9 cellular contexts compared by ENCODE assay signal in the genomic region with DNA sequence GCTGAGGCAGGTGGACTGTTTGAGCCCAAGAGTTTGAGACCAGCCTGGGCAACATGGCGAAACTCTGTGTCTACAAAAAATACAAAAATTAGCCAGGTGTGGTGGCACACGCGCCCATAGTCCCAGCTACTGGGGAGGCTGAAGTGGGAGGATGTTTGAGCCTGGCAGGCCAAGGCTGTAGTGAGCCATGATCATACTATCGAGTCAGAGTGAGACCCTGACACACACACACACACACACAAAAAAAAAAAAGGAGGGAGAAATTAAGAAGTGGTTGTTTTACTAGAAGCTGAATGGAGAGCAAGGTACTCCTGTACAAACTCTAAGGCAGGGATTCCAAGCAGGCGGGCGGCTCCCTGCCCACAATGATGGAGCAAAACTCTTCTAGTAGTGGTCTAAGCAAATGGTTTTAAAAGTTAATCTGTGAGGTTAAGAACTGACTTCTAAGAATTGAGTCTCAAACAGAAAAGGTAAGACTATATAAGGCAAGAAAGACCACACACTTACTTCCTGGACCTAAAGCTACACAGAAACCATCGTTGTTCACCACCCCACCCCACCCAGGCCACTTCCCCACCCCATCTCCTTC. TPM values are rescaled to one million over a fixed set of nuclear protein-coding genes. Genes with fewer than 3 reads are reported as not detected.
DNase-seq lines count a peak whose midpoint lies in the region; ATAC-seq, FAIRE-seq and TF ChIP-seq lines count a peak whose summit lies in the region.
"Had no signal": no experiment of that assay in that cellular context is flagged by ENCODE, and none has a peak within 500 bp of the region (broad histone marks: within the 10 kb centered on the region; RNA-seq: fewer than 3 reads in every experiment).

No MANE protein-coding gene starts in this region.

- H3K27me3 ChIP-seq in neutrophil (no peaks in the 10 kb centered on the region), pancreas (no peaks in the 10 kb centered on the region), breast epithelium (no peaks in the 10 kb centered on the region)

- 88 to 92% methylated on average over 7 of the region's 7 CpGs for WGBS in pancreas, 2 donors

- peak overlapping the region; percentile 76 to 79 for H3K4me3 ChIP-seq in neutrophil (ENCODE audit: low read depth in 1 of 2, low read length in 1 of 2)
- no peak overlapping the region for H3K4me3 ChIP-seq in pancreas
- H3K4me3 ChIP-seq in breast epithelium = no peak overlapping the region

- peak overlapping the region; percentile 97 for H3K27ac Mint-ChIP-seq in activated T-cell treated with anti-CD3 and anti-CD28 coated beads, Interleukin-2, amount 50 U/mL, for 24 hours

- no peak for TF ChIP-seq CTCF in GM13977 (IDR thresholded peaks at IDR 0.05; ENCODE audit: extremely low read depth, insufficient read depth, missing control alignments)
- no peak for TF ChIP-seq CTCF in neutrophil (IDR thresholded peaks at IDR 0.05)
- TF ChIP-seq CTCF in pancreas (IDR thresholded peaks at IDR 0.05) = no peak
- TF ChIP-seq CTCF in breast epithelium (IDR thresholded peaks at IDR 0.05) = no peak

- H3K4me1 ChIP-seq in neutrophil (ENCODE audit: control insufficient read depth in 1 of 2, insufficient read depth in 1 of 2, low read depth in 1 of 2, low read length in 1 of 2) = peaks cover 72 to 77% of the 10 kb centered on the region in 2 experiments
- H3K4me1 ChIP-seq in pancreas = peaks cover 6 to 34% (median 30%) of the 10 kb centered on the region in 3 donors
- H3K4me1 ChIP-seq in breast epithelium = peaks cover 0 to 4% of the 10 kb centered on the region in 2 donors

- intact Hi-C loops in pancreas (cut with DNase I) = loop anchor here in 1 of 3 donors (10.0 kb wide), 1 partner anchor 113 kb away; no protein-coding TSS in a partner anchor
- intact Hi-C loops in breast epithelium (cut with DNase I; ENCODE audit: low total_unique reads) = no loop called here

- no peaks in the 10 kb centered on the region for H3K9me3 ChIP-seq in neutrophil
- no peaks in the 10 kb centered on the region for H3K9me3 ChIP-seq in pancreas
- H3K9me3 ChIP-seq in breast epithelium = no peaks in the 10 kb centered on the region

- H3K36me3 ChIP-seq in neutrophil = no peaks in the 10 kb centered on the region
- no peaks in the 10 kb centered on the region for H3K36me3 ChIP-seq in pancreas
- H3K36me3 ChIP-seq in breast epithelium = no peaks in the 10 kb centered on the region

- in situ Hi-C loops in GM13977 (cut with MboI; ENCODE audit: low pct_unique_long_range_greater_than_20kb, low sequenced_read_pairs, unreplicated experiment) = no loop called here

- H3K27ac ChIP-seq in neutrophil (peak overlapping the region; percentile 99), pancreas (peak overlapping the region in 2 of 4 donors; percentile 44), breast epithelium (peak overlapping the region in 1 of 2 donors; percentile 21)

- H3K27me3 Mint-ChIP-seq in activated T-cell treated with anti-CD3 and anti-CD28 coated beads, Interleukin-2, amount 50 U/mL, for 24 hours = no peaks in the 10 kb centered on the region

- ATAC-seq in HG02943 (IDR thresholded peaks at IDR 0.05; ENCODE audit: low read depth, unreplicated experiment) (peak; percentile 30), pancreas (no peak)

- H3K4me1 Mint-ChIP-seq in activated T-cell treated with anti-CD3 and anti-CD28 coated beads, Interleukin-2, amount 50 U/mL, for 24 hours (ENCODE audit: low read depth) = peaks cover 80% of the 10 kb centered on the region

- FAIRE-seq in pancreas (lab: Jason Lieb, UNC) = no peak
- FAIRE-seq: H1 had no signal

- no peak for TF ChIP-seq POLR2A in breast epithelium (IDR thresholded peaks at IDR 0.05)

- peaks cover 48% of the 10 kb centered on the region for H3K36me3 Mint-ChIP-seq in activated T-cell treated with anti-CD3 and anti-CD28 coated beads, Interleukin-2, amount 50 U/mL, for 24 hours (ENCODE audit: low read depth)

- no peaks in the 10 kb centered on the region for H3K9me3 Mint-ChIP-seq in activated T-cell treated with anti-CD3 and anti-CD28 coated beads, Interleukin-2, amount 50 U/mL, for 24 hours

- peak overlapping the region; percentile 96 for H3K4me3 Mint-ChIP-seq in activated T-cell treated with anti-CD3 and anti-CD28 coated beads, Interleukin-2, amount 50 U/mL, for 24 hours

- DNase-seq in GM13977 (ENCODE audit: low spot score) = peak; percentile 68
- peak; percentile 75 for DNase-seq in activated T-cell treated with anti-CD3 and anti-CD28 coated beads, Interleukin-2, amount 50 U/mL, for 24 hours
- no peak for DNase-seq in pancreas
- DNase-seq in effector CD4-positive, alpha-beta T cell = no peak
- DNase-seq in middle frontal gyrus (ENCODE audit: extremely low spot score, low spot score) = no peak
- DNase-seq in breast epithelium (ENCODE audit: low spot score in 2 of 2) = no peak

RNA-seq across cellular contexts. Expression of a gene that starts 2.6 kb away (rescaled TPM):
- total RNA-seq in pancreas (10 to 100 TPM in 1 of 6 donors, 1 to 10 TPM in 5; 6.9 to 12.5 (median 8.5) TPM), breast epithelium (10 to 100 TPM; 18.0 to 41.3 (median 19.9) TPM)
- polyA plus RNA-seq in pancreas = 1 to 10 TPM; 1.9 to 2.6 TPM

Comparison
In these comparisons a context has a peak if more than half of its experiments do, and no peak if none do; other contexts are left out.
1. DNase-seq: peak in GM13977 (single experiment) and activated T-cell treated with anti-CD3 and anti-CD28 coated beads, Interleukin-2, amount 50 U/mL, for 24 hours (single experiment); none in pancreas (0 of 6), effector CD4-positive, alpha-beta T cell (single experiment), middle frontal gyrus (single experiment) and breast epithelium (0 of 2).
2. H3K4me3 ChIP-seq: peak in neutrophil (2 of 2); none in pancreas (0 of 4) and breast epithelium (0 of 3).